Comparison of ENCODE assay signal across 8 cellular contexts in genomic region chr5:168076561-168076991, GRCh38.
A peak's percentile ranks its signal among the peaks of the same experiment; 100 is the strongest.
DNase-seq lines count a peak whose midpoint lies in the region; ATAC-seq and TF ChIP-seq lines count a peak whose summit lies in the region.

No MANE protein-coding gene starts in this region.

- no peaks in the 10 kb centered on the region for H3K27me3 ChIP-seq in ovary

- ATAC-seq in HG03469 (IDR thresholded peaks at IDR 0.05; ENCODE audit: unreplicated experiment): peak; percentile 74
- peak; percentile 49 for ATAC-seq in mucosa of descending colon

- no peak overlapping the region for H3K27ac Mint-ChIP-seq in activated naive CD4-positive, alpha-beta T cell treated with anti-CD3 and anti-CD28 coated beads, Interleukin-2, amount 10 ng/mL, durations not matched to agents 7 days and 5 days

- 46 to 56% (median 47%) methylated on average over 2 of the region's 2 CpGs for WGBS in ovary, 3 donors

- H3K36me3 Mint-ChIP-seq in activated naive CD4-positive, alpha-beta T cell treated with anti-CD3 and anti-CD28 coated beads, Interleukin-2, amount 10 ng/mL, durations not matched to agents 7 days and 5 days: no peaks in the 10 kb centered on the region

- TF ChIP-seq CTCF in astrocyte of the spinal cord (IDR thresholded peaks at IDR 0.05; ENCODE audit: low read depth, low read length) (peak; percentile 55), mucosa of descending colon (IDR thresholded peaks at IDR 0.05) (no peak), ovary (IDR thresholded peaks at IDR 0.05) (no peak)

- intact Hi-C loops in mucosa of descending colon (cut with DNase I, micrococcal nuclease): no loop called here
- intact Hi-C loops in ovary (cut with DNase I): no loop called here

- H3K36me3 ChIP-seq in mucosa of descending colon (ENCODE audit: low read depth): no peaks in the 10 kb centered on the region
- H3K36me3 ChIP-seq in ovary: no peaks in the 10 kb centered on the region

- no peak overlapping the region for H3K4me3 ChIP-seq in astrocyte of the spinal cord (ENCODE audit: low read depth, low read length)
- H3K4me3 ChIP-seq in mucosa of descending colon: no peak overlapping the region
- H3K4me3 ChIP-seq in ovary: no peak overlapping the region

- H3K4me1 ChIP-seq in mucosa of descending colon (ENCODE audit: low read depth): no peaks in the 10 kb centered on the region
- no peaks in the 10 kb centered on the region for H3K4me1 ChIP-seq in ovary (ENCODE audit: insufficient read depth)

- no peak for TF ChIP-seq POLR2A in ovary (IDR thresholded peaks at IDR 0.05)

- H3K4me3 Mint-ChIP-seq in activated naive CD4-positive, alpha-beta T cell treated with anti-CD3 and anti-CD28 coated beads, Interleukin-2, amount 10 ng/mL, durations not matched to agents 7 days and 5 days: no peak overlapping the region

- CTCF ChIA-PET in activated naive CD4-positive, alpha-beta T cell treated with anti-CD3 and anti-CD28 coated beads, Interleukin-2, amount 10 ng/mL, durations not matched to agents 7 days and 5 days (lab: Charles Lee): no interaction called here

- H3K27ac ChIP-seq in ovary: no peak overlapping the region

- H3K9me3 ChIP-seq in mucosa of descending colon: no peaks in the 10 kb centered on the region
- no peaks in the 10 kb centered on the region for H3K9me3 ChIP-seq in ovary

- DNase-seq in DMS 273 (lab: John Stamatoyannopoulos, UW; ENCODE audit: unreplicated experiment) (peak; percentile 57), DMS 273 treated with DMSO at 0.1 percent for 48 hours (lab: John Stamatoyannopoulos, UW) (no peak), astrocyte of the spinal cord (ENCODE audit: low read depth, low spot score) (peak; percentile 40), mucosa of descending colon (peak in 2 of 3 donors; percentile 33 to 45), MV-4-11 (lab: John Stamatoyannopoulos, UW) (no peak), ovary (no peak)
- no peak for DNase-seq in activated naive CD4-positive, alpha-beta T cell treated with anti-CD3 and anti-CD28 coated beads, Interleukin-2, amount 10 ng/mL, durations not matched to agents 7 days and 5 days

- TF ChIP-seq EP300 in ovary (IDR thresholded peaks at IDR 0.05): no peak

- H3K4me1 Mint-ChIP-seq in activated naive CD4-positive, alpha-beta T cell treated with anti-CD3 and anti-CD28 coated beads, Interleukin-2, amount 10 ng/mL, durations not matched to agents 7 days and 5 days: peaks cover 3% of the 10 kb centered on the region

- peaks cover 7% of the 10 kb centered on the region for H3K27me3 Mint-ChIP-seq in activated naive CD4-positive, alpha-beta T cell treated with anti-CD3 and anti-CD28 coated beads, Interleukin-2, amount 10 ng/mL, durations not matched to agents 7 days and 5 days

- in situ Hi-C loops in astrocyte of the spinal cord (cut with HindIII; ENCODE audit: low sequenced_read_pairs): no loop called here

- H3K9me3 Mint-ChIP-seq in activated naive CD4-positive, alpha-beta T cell treated with anti-CD3 and anti-CD28 coated beads, Interleukin-2, amount 10 ng/mL, durations not matched to agents 7 days and 5 days: peaks cover 2% of the 10 kb centered on the region

Comparison
In these comparisons a context has a peak if more than half of its experiments do, and no peak if none do; other contexts are left out.
1. DNase-seq: peak in DMS 273 (single experiment), astrocyte of the spinal cord (single experiment) and mucosa of descending colon (2 of 3); none in DMS 273 treated with DMSO at 0.1 percent for 48 hours (single experiment), MV-4-11 (single experiment), ovary (0 of 5) and activated naive CD4-positive, alpha-beta T cell treated with anti-CD3 and anti-CD28 coated beads, Interleukin-2, amount 10 ng/mL, durations not matched to agents 7 days and 5 days (single experiment).